12 cellular contexts compared by ENCODE assay signal in the genomic region with DNA sequence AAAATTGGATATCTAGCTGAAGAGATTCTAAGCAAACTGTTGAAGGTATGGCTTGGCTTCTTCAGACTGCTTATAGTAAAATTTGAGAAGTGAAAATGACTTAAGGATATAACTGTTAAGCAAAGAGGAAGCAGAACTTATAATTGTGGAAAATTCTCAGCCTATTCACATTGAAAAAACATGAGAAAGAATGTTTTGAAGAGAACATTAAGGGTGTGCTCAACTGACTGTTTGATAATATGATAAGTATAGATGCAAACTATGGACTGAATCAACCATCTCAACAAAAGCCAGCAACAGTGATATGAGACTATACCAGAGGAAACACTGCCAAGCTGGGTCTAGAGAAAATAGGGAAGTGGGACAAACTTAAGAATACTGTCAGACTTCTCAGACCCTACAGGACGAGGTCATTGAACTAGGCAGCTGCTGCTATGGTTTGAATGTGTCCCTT.
DNase-seq lines count a peak whose midpoint lies in the region; ATAC-seq and TF ChIP-seq lines count a peak whose summit lies in the region.
"Had no signal": no experiment of that assay in that cellular context is flagged by ENCODE, and none has a peak within 500 bp of the region (broad histone marks: within the 10 kb centered on the region; RNA-seq: fewer than 3 reads in every experiment).

No MANE protein-coding gene starts in this region.

- POLR2A ChIA-PET in PC-3 (lab: Charles Lee; ENCODE audit: unreplicated experiment) = no interaction called here

- intact Hi-C loops in PC-3 (cut with micrococcal nuclease) = no loop called here

- CTCF ChIA-PET in PC-3 (lab: Charles Lee) = no interaction called here

- no peak overlapping the region for H3K4me3 ChIP-seq in PC-3 (ENCODE audit: low read length)

- no peak overlapping the region for H3K9ac ChIP-seq in PC-3 (ENCODE audit: low read length)

- H3K79me2 ChIP-seq in PC-3 (ENCODE audit: low read length) = no peaks in the 10 kb centered on the region

- no peaks in the 10 kb centered on the region for H3F3A ChIP-seq in PC-3 (ENCODE audit: low read length, unreplicated experiment)

- peak; percentile 93 for ATAC-seq in GM21360 (IDR thresholded peaks at IDR 0.05; ENCODE audit: unreplicated experiment)
- ATAC-seq in HG03103 (IDR thresholded peaks at IDR 0.05; ENCODE audit: low read depth, unreplicated experiment) = peak; percentile 90
- ATAC-seq in activated T-cell treated with anti-CD3 and anti-CD28 coated beads, Interleukin-2, amount 50 U/mL, for 72 hours (replicated peaks in 1 of 2) = no peak
- ATAC-seq in PC-3 = no peak
- ATAC-seq: natural killer cell treated with Interleukin-12 subunit alpha and Interleukin-12 subunit beta and Interleukin-15 and Interleukin-18, amount 100 ng/mL, for 72 hours had no signal

- H3K36me3 ChIP-seq in PC-3 (ENCODE audit: low read depth, low read length) = no peaks in the 10 kb centered on the region

- no peak overlapping the region for H2AFZ ChIP-seq in PC-3 (ENCODE audit: low read length)

- no peaks in the 10 kb centered on the region for H3K27me3 Mint-ChIP-seq in type B pancreatic cell
- H3K27me3 Mint-ChIP-seq in activated T-cell treated with anti-CD3 and anti-CD28 coated beads, Interleukin-2, amount 50 U/mL, for 72 hours (ENCODE audit: low read depth) = no peaks in the 10 kb centered on the region
- H3K27me3 Mint-ChIP-seq: natural killer cell treated with Interleukin-12 subunit alpha and Interleukin-12 subunit beta and Interleukin-15 and Interleukin-18, amount 100 ng/mL, for 72 hours had no signal

- TF ChIP-seq CTCF in type B pancreatic cell (conservative IDR thresholded peaks at IDR 0.05) (no peak), PC-3 (conservative IDR thresholded peaks at IDR 0.05; ENCODE audit: low read depth, low read length) (no peak)

- peaks cover 6% of the 10 kb centered on the region for H3K4me1 Mint-ChIP-seq in type B pancreatic cell (ENCODE audit: unreplicated experiment)
- peaks cover 17% of the 10 kb centered on the region for H3K4me1 Mint-ChIP-seq in activated T-cell treated with anti-CD3 and anti-CD28 coated beads, Interleukin-2, amount 50 U/mL, for 72 hours (ENCODE audit: low read depth)

- H3K9me2 ChIP-seq in PC-3 (replicated peaks; ENCODE audit: low read length) = 0 out of 2 replicates have a peak, but pooled peaks cover 4% of the 10 kb centered on the region

- H3K27ac ChIP-seq in PC-3 (ENCODE audit: low read length) = no peak overlapping the region

- no peaks in the 10 kb centered on the region for H3K36me3 Mint-ChIP-seq in type B pancreatic cell
- H3K36me3 Mint-ChIP-seq in activated T-cell treated with anti-CD3 and anti-CD28 coated beads, Interleukin-2, amount 50 U/mL, for 72 hours (ENCODE audit: insufficient read depth in 2 of 2) = peaks cover 0 to 4% of the 10 kb centered on the region in 2 donors

- no peak overlapping the region for H3K4me3 Mint-ChIP-seq in type B pancreatic cell
- H3K4me3 Mint-ChIP-seq in activated T-cell treated with anti-CD3 and anti-CD28 coated beads, Interleukin-2, amount 50 U/mL, for 72 hours = no peak overlapping the region
- H3K4me3 Mint-ChIP-seq: natural killer cell treated with Interleukin-12 subunit alpha and Interleukin-12 subunit beta and Interleukin-15 and Interleukin-18, amount 100 ng/mL, for 72 hours had no signal

- no TSS peak for BruUV-seq in PC-3 (replicated peaks; lab: Mats Ljungman, UMichigan)

- peak; percentile 65 for DNase-seq in GDM1 (lab: John Stamatoyannopoulos, UW)
- DNase-seq in OCI-M1 (lab: John Stamatoyannopoulos, UW) = peak; percentile 68
- DNase-seq in type B pancreatic cell (ENCODE audit: extremely low spot score, unreplicated experiment) = no peak
- no peak for DNase-seq in activated T-cell treated with anti-CD3 and anti-CD28 coated beads, Interleukin-2, amount 50 U/mL, for 72 hours
- no peak for DNase-seq in PC-3
- DNase-seq in C1 segment of cervical spinal cord (lab: John Stamatoyannopoulos, UW) = no peak
- DNase-seq: aorta, foreskin melanocyte, NCI-H1105 treated with DMSO at 0.1 percent for 48 hours had no signal

- no peaks in the 10 kb centered on the region for H3K27me3 ChIP-seq in PC-3 (ENCODE audit: low read length)

- H3K4me2 ChIP-seq in PC-3 (ENCODE audit: low read length) = no peak overlapping the region

- no peaks in the 10 kb centered on the region for H3K4me1 ChIP-seq in PC-3 (ENCODE audit: insufficient read depth, low read length)

- H3K9me3 Mint-ChIP-seq in type B pancreatic cell = no peaks in the 10 kb centered on the region
- peaks cover 0 to 3% of the 10 kb centered on the region in 2 donors for H3K9me3 Mint-ChIP-seq in activated T-cell treated with anti-CD3 and anti-CD28 coated beads, Interleukin-2, amount 50 U/mL, for 72 hours
- H3K9me3 Mint-ChIP-seq: natural killer cell treated with Interleukin-12 subunit alpha and Interleukin-12 subunit beta and Interleukin-15 and Interleukin-18, amount 100 ng/mL, for 72 hours had no signal

- H4K20me1 ChIP-seq in PC-3 (ENCODE audit: low read length) = no peaks in the 10 kb centered on the region

- no peak overlapping the region for H3K27ac Mint-ChIP-seq in type B pancreatic cell
- no peak overlapping the region for H3K27ac Mint-ChIP-seq in activated T-cell treated with anti-CD3 and anti-CD28 coated beads, Interleukin-2, amount 50 U/mL, for 72 hours
- H3K27ac Mint-ChIP-seq: natural killer cell treated with Interleukin-12 subunit alpha and Interleukin-12 subunit beta and Interleukin-15 and Interleukin-18, amount 100 ng/mL, for 72 hours had no signal

- H3K9me3 ChIP-seq in PC-3 (ENCODE audit: low read length) = no peaks in the 10 kb centered on the region

Comparison
In these comparisons a context has a peak if more than half of its experiments do, and no peak if none do; other contexts are left out.
1. DNase-seq: peak in GDM1 (single experiment) and OCI-M1 (single experiment); none in type B pancreatic cell (single experiment), activated T-cell treated with anti-CD3 and anti-CD28 coated beads, Interleukin-2, amount 50 U/mL, for 72 hours (0 of 2), PC-3 (single experiment) and C1 segment of cervical spinal cord (0 of 14).
2. ATAC-seq: peak in GM21360 (single experiment) and HG03103 (single experiment); none in activated T-cell treated with anti-CD3 and anti-CD28 coated beads, Interleukin-2, amount 50 U/mL, for 72 hours (0 of 2) and PC-3 (single experiment).